ENCODE assay signal across 22 cellular contexts in the genomic region with DNA sequence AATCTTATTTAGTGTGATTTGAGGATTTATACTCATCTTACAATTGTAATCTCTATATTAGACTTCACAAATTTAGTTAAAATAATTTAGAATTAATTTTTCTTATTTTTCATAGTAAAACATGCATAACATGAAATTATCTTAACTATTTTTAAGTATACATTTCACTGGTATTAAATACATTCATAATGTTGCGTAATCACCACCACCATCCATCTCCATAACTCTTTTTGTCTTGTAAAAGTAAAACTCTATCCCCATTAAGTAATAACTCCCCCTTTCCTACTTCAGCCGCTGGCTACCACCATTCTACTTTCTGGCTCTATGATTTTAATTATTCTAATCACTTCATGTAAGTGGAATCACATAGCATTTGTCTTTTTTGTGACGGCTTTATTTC.
"Had no signal": no experiment of that assay in that cellular context is flagged by ENCODE, and none has a peak within 500 bp of the region (broad histone marks: within the 10 kb centered on the region; RNA-seq: fewer than 3 reads in every experiment).

No MANE protein-coding gene starts in this region.

- FAIRE-seq: endothelial cell of umbilical vein, frontal cortex, islet of Langerhans, keratinocyte had no signal

- H3K36me3 ChIP-seq: esophagus muscularis mucosa, gastroesophageal sphincter, heart right ventricle, left lung, lower lobe of right lung had no signal

- H3K4me1 ChIP-seq: foreskin keratinocyte, left lung, lower lobe of right lung had no signal

- H3K27ac ChIP-seq: coronary artery, dorsolateral prefrontal cortex, esophagus muscularis mucosa, foreskin keratinocyte, gastroesophageal sphincter, heart right ventricle, left lung, lower lobe of right lung had no signal

- H3K4me3 ChIP-seq: coronary artery, dorsolateral prefrontal cortex, esophagus muscularis mucosa, gastroesophageal sphincter, heart right ventricle, left lung, lower lobe of right lung, mucosa of descending colon had no signal

- H3K9me3 ChIP-seq: esophagus muscularis mucosa, gastroesophageal sphincter, left lung, lower lobe of right lung, mucosa of descending colon had no signal

- H3K27me3 ChIP-seq: dorsolateral prefrontal cortex, esophagus muscularis mucosa, foreskin keratinocyte, gastroesophageal sphincter, heart right ventricle, left lung had no signal

- DNase-seq: dermis blood vessel endothelial cell; dorsolateral prefrontal cortex; effector CD4-positive, alpha-beta T cell; effector memory CD4-positive, alpha-beta T cell; foreskin keratinocyte; heart right ventricle; hippocampal formation; left cardiac atrium; left lung; left ventricle myocardium superior; lower lobe of right lung; mesenchymal stem cell; mucosa of descending colon; naive B cell; naive thymus-derived CD8-positive, alpha-beta T cell had no signal

- ATAC-seq: foreskin keratinocyte; gastroesophageal sphincter; heart right ventricle; left cardiac atrium; left lung; left ventricle myocardium superior; lower lobe of right lung; mucosa of descending colon; naive thymus-derived CD8-positive, alpha-beta T cell had no signal
